ENCODE assay signal across 21 cellular contexts in the genomic region with DNA sequence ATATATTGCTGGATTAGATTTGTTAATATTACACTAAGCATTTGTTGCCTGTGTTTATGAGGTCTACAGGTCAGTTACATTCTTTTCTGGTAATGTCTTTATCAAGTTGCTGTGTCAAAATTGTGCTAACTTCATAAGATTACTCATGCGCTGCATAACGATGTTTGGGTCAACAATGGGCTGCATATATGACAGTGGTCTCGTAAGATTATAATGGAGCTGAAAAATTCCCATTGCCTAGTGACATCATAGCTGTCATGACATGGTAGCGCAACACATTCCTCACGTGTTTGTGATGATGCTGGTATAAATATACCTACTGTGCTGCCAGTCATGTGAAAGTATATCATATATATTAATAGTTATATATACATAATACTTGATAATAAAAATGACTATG.
"Had no signal": no experiment of that assay in that cellular context is flagged by ENCODE, and none has a peak within 500 bp of the region (broad histone marks: within the 10 kb centered on the region; RNA-seq: fewer than 3 reads in every experiment).

No MANE protein-coding gene starts in this region.

- H3K9me3 Mint-ChIP-seq: effector memory CD8-positive, alpha-beta T cell; mesothelial cell of epicardium; naive B cell had no signal

- H3K27me3 Mint-ChIP-seq: effector memory CD8-positive, alpha-beta T cell; naive B cell had no signal

- H3K4me1 ChIP-seq: foreskin keratinocyte, left lung, lower lobe of right lung had no signal

- H3K9me3 ChIP-seq: esophagus muscularis mucosa, gastroesophageal sphincter, heart right ventricle, left lung, lower lobe of right lung, mucosa of descending colon had no signal

- H3K4me3 ChIP-seq: coronary artery, esophagus muscularis mucosa, gastroesophageal sphincter, heart right ventricle, left lung, lower lobe of right lung, mucosa of descending colon had no signal

- H3K4me1 Mint-ChIP-seq: naive B cell had no signal

- H3K27ac Mint-ChIP-seq: effector memory CD8-positive, alpha-beta T cell; endodermal cell; mesothelial cell of epicardium; naive B cell had no signal

- DNase-seq: effector CD8-positive, alpha-beta T cell; effector memory CD8-positive, alpha-beta T cell; endodermal cell; foreskin keratinocyte; head of caudate nucleus; heart right ventricle; hippocampal formation; left cardiac atrium; left lung; left ventricle myocardium superior; lower lobe of right lung; mesenchymal stem cell; mucosa of descending colon; naive B cell had no signal

- FAIRE-seq: colon, frontal cortex, keratinocyte had no signal

- H3K4me3 Mint-ChIP-seq: effector memory CD8-positive, alpha-beta T cell; endodermal cell; mesothelial cell of epicardium; naive B cell had no signal

- H3K27me3 ChIP-seq: esophagus muscularis mucosa, foreskin keratinocyte, gastroesophageal sphincter, heart right ventricle, left lung had no signal

- ATAC-seq: effector memory CD8-positive, alpha-beta T cell; foreskin keratinocyte; gastroesophageal sphincter; heart right ventricle; left cardiac atrium; left lung; left ventricle myocardium superior; lower lobe of right lung; mucosa of descending colon had no signal

- H3K27ac ChIP-seq: coronary artery, esophagus muscularis mucosa, foreskin keratinocyte, gastroesophageal sphincter, heart right ventricle, left lung, lower lobe of right lung had no signal
